ENCODE assay signal across 1 cellular context in genomic region chr5:173123416-173123815, GRCh38.
TF ChIP-seq lines count a peak whose summit lies in the region.

No MANE protein-coding gene starts in this region.

TF ChIP-seq in IMR-90, 13 proteins besides CTCF, POLR2A, EP300 and RAD21 (continued from another document):
- TF ChIP-seq RCOR1 (IDR thresholded peaks at IDR 0.05; ENCODE audit: insufficient replicate concordance, low read length) (no peak), MXI1 (IDR thresholded peaks at IDR 0.05; ENCODE audit: borderline replicate concordance, low read depth, low read length) (no peak), CEBPB (IDR thresholded peaks at IDR 0.05; ENCODE audit: low read depth, low read length) (peak; percentile 91), NFE2L2 (IDR thresholded peaks at IDR 0.05; ENCODE audit: low read depth, low read length) (no peak), BHLHE40 (IDR thresholded peaks at IDR 0.05; ENCODE audit: low read depth, low read length) (no peak), SMC3 (IDR thresholded peaks at IDR 0.05; ENCODE audit: low read depth, low read length) (no peak), FOS (IDR thresholded peaks at IDR 0.05; ENCODE audit: low read depth, low read length) (no peak)
- TF ChIP-seq, protein P1, sequence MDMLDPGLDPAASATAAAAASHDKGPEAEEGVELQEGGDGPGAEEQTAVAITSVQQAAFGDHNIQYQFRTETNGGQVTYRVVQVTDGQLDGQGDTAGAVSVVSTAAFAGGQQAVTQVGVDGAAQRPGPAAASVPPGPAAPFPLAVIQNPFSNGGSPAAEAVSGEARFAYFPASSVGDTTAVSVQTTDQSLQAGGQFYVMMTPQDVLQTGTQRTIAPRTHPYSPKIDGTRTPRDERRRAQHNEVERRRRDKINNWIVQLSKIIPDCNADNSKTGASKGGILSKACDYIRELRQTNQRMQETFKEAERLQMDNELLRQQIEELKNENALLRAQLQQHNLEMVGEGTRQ (IDR thresholded peaks at IDR 0.05; ENCODE audit: low read depth, low read length) = no peak
